Comparison of ENCODE assay signal across 33 cellular contexts in the genomic region with DNA sequence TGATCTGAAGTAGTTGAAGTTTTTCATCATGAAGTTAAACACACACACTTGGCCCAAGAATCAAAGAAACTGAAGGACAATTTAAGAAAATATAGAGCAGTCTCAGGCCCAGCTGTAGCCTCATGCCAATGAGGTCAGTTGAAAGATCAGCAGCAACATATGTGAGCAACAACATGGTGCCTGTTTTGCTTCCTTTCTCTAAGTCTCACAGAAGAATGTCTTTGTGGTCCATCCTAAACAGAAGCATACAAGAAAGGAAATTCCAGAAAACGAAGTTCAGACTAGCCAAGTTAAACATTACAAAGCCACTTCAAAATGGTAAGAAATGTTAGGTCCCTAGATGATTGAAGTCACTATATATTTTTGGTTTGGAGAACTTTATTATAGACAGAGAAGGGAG.
"Had no signal": no experiment of that assay in that cellular context is flagged by ENCODE, and none has a peak within 500 bp of the region (broad histone marks: within the 10 kb centered on the region; RNA-seq: fewer than 3 reads in every experiment).

No MANE protein-coding gene starts in this region.

- H3K4me1 ChIP-seq: adrenal gland, ascending aorta, esophagus muscularis mucosa had no signal

- H3K4me1 Mint-ChIP-seq: activated CD4-positive, alpha-beta T cell treated with anti-CD3 and anti-CD28 coated beads for 36 hours; activated CD4-positive, alpha-beta T cell treated with anti-CD3 and anti-CD28 coated beads, Interleukin-2, amount 10 ng/mL, durations not matched to agents 24 days and 14 days; activated CD8-positive, alpha-beta memory T cell treated with anti-CD3 and anti-CD28 coated beads, Interleukin-2, amount 10 ng/mL, durations not matched to agents 7 days and 5 days; activated naive CD4-positive, alpha-beta T cell treated with anti-CD3 and anti-CD28 coated beads, Interleukin-2, amount 50 U/mL, for 24 hours; activated naive CD8-positive, alpha-beta T cell treated with anti-CD3 and anti-CD28 coated beads for 36 hours; activated naive CD8-positive, alpha-beta T cell treated with anti-CD3 and anti-CD28 coated beads, Interleukin-2, amount 50 U/mL, for 24 hours; central memory CD8-positive, alpha-beta T cell had no signal

- H3K9me3 ChIP-seq: adrenal gland, ascending aorta, esophagus muscularis mucosa had no signal

- H3K36me3 Mint-ChIP-seq: activated CD4-positive, alpha-beta memory T cell treated with anti-CD3 and anti-CD28 coated beads for 36 hours; activated CD8-positive, alpha-beta memory T cell treated with anti-CD3 and anti-CD28 coated beads, Interleukin-2, amount 10 ng/mL, durations not matched to agents 7 days and 5 days; activated naive CD4-positive, alpha-beta T cell treated with anti-CD3 and anti-CD28 coated beads, Interleukin-2, amount 50 U/mL, for 24 hours; activated naive CD8-positive, alpha-beta T cell treated with anti-CD3 and anti-CD28 coated beads for 36 hours had no signal

- H3K27ac ChIP-seq: adrenal gland, ascending aorta, brain microvascular endothelial cell, esophagus muscularis mucosa had no signal

- H3K27ac Mint-ChIP-seq: activated CD4-positive, alpha-beta memory T cell treated with anti-CD3 and anti-CD28 coated beads for 36 hours; activated CD4-positive, alpha-beta T cell treated with anti-CD3 and anti-CD28 coated beads for 36 hours; activated CD4-positive, alpha-beta T cell treated with anti-CD3 and anti-CD28 coated beads, Interleukin-2, amount 10 ng/mL, durations not matched to agents 24 days and 14 days; activated CD8-positive, alpha-beta memory T cell treated with anti-CD3 and anti-CD28 coated beads, Interleukin-2, amount 10 ng/mL, durations not matched to agents 7 days and 5 days; activated CD8-positive, alpha-beta T cell treated with anti-CD3 and anti-CD28 coated beads, Interleukin-2, amount 10 ng/mL, durations not matched to agents 7 days and 5 days; activated naive CD4-positive, alpha-beta T cell treated with anti-CD3 and anti-CD28 coated beads for 36 hours; activated naive CD4-positive, alpha-beta T cell treated with anti-CD3 and anti-CD28 coated beads, Interleukin-2, amount 50 U/mL, for 24 hours; activated naive CD8-positive, alpha-beta T cell treated with anti-CD3 and anti-CD28 coated beads for 36 hours; activated naive CD8-positive, alpha-beta T cell treated with anti-CD3 and anti-CD28 coated beads, Interleukin-2, amount 50 U/mL, for 24 hours; activated T-helper 1 cell treated with anti-CD3 and anti-CD28 coated beads, Interleukin-12 subunit alpha, Interleukin-12 subunit beta, Interleukin-2, Interleukin-4 antibody, amounts not matched to agents 30 ng/mL and 10 ng/mL and 1 ng/mL, durations not matched to agents 14 hours and 24 hours and 36 hours; activated T-helper 2 cell treated with anti-CD3 and anti-CD28 coated beads, Interferon-gamma antibody, Interleukin-2, Interleukin-4, amounts not matched to agents 10 μg/mL and 5 μg/mL and 100 μg/mL, durations not matched to agents 14 hours and 24 hours and 36 hours had no signal

- ATAC-seq: activated CD4-positive, alpha-beta T cell treated with anti-CD3 and anti-CD28 coated beads for 36 hours; activated CD8-positive, alpha-beta memory T cell treated with anti-CD3 and anti-CD28 coated beads, Interleukin-2, amount 10 ng/mL, durations not matched to agents 7 days and 5 days; activated CD8-positive, alpha-beta T cell treated with anti-CD3 and anti-CD28 coated beads, Interleukin-2, amount 10 ng/mL, durations not matched to agents 7 days and 5 days; activated naive CD8-positive, alpha-beta T cell treated with anti-CD3 and anti-CD28 coated beads, Interleukin-2, amount 50 U/mL, for 24 hours had no signal

- H3K27me3 Mint-ChIP-seq: activated CD4-positive, alpha-beta memory T cell treated with anti-CD3 and anti-CD28 coated beads for 36 hours; activated CD4-positive, alpha-beta T cell treated with anti-CD3 and anti-CD28 coated beads for 36 hours; activated CD4-positive, alpha-beta T cell treated with anti-CD3 and anti-CD28 coated beads, Interleukin-2, amount 10 ng/mL, durations not matched to agents 24 days and 14 days; activated CD8-positive, alpha-beta memory T cell treated with anti-CD3 and anti-CD28 coated beads, Interleukin-2, amount 10 ng/mL, durations not matched to agents 7 days and 5 days; activated naive CD4-positive, alpha-beta T cell treated with anti-CD3 and anti-CD28 coated beads, Interleukin-2, amount 50 U/mL, for 24 hours; activated naive CD8-positive, alpha-beta T cell treated with anti-CD3 and anti-CD28 coated beads for 36 hours; activated naive CD8-positive, alpha-beta T cell treated with anti-CD3 and anti-CD28 coated beads, Interleukin-2, amount 50 U/mL, for 24 hours; central memory CD8-positive, alpha-beta T cell had no signal

- H3K4me3 Mint-ChIP-seq: activated CD4-positive, alpha-beta memory T cell treated with anti-CD3 and anti-CD28 coated beads for 36 hours; activated CD4-positive, alpha-beta T cell treated with anti-CD3 and anti-CD28 coated beads for 36 hours; activated CD4-positive, alpha-beta T cell treated with anti-CD3 and anti-CD28 coated beads, Interleukin-2, amount 10 ng/mL, durations not matched to agents 24 days and 14 days; activated CD8-positive, alpha-beta memory T cell treated with anti-CD3 and anti-CD28 coated beads, Interleukin-2, amount 10 ng/mL, durations not matched to agents 7 days and 5 days; activated CD8-positive, alpha-beta T cell treated with anti-CD3 and anti-CD28 coated beads, Interleukin-2, amount 10 ng/mL, durations not matched to agents 7 days and 5 days; activated naive CD4-positive, alpha-beta T cell treated with anti-CD3 and anti-CD28 coated beads for 36 hours; activated naive CD4-positive, alpha-beta T cell treated with anti-CD3 and anti-CD28 coated beads, Interleukin-2, amount 50 U/mL, for 24 hours; activated naive CD8-positive, alpha-beta T cell treated with anti-CD3 and anti-CD28 coated beads for 36 hours; activated naive CD8-positive, alpha-beta T cell treated with anti-CD3 and anti-CD28 coated beads, Interleukin-2, amount 50 U/mL, for 24 hours; activated T-helper 1 cell treated with anti-CD3 and anti-CD28 coated beads, Interleukin-12 subunit alpha, Interleukin-12 subunit beta, Interleukin-2, Interleukin-4 antibody, amounts not matched to agents 30 ng/mL and 10 ng/mL and 1 ng/mL, durations not matched to agents 14 hours and 24 hours and 36 hours; central memory CD8-positive, alpha-beta T cell had no signal

- H3K4me3 ChIP-seq: adrenal gland, ascending aorta, esophagus muscularis mucosa had no signal

- H3K36me3 ChIP-seq: adrenal gland, ascending aorta, brain microvascular endothelial cell, esophagus muscularis mucosa had no signal

- DNase-seq: activated CD4-positive, alpha-beta memory T cell treated with anti-CD3 and anti-CD28 coated beads for 36 hours; activated CD4-positive, alpha-beta T cell treated with anti-CD3 and anti-CD28 coated beads for 36 hours; activated CD4-positive, alpha-beta T cell treated with anti-CD3 and anti-CD28 coated beads, Interleukin-2, amount 10 ng/mL, durations not matched to agents 24 days and 14 days; activated CD4-positive, CD25-positive, alpha-beta regulatory T cell; activated CD4-positive, CD25-positive, alpha-beta regulatory T cell treated with anti-CD3 and anti-CD28 coated beads, Interleukin-2, amount 50 U/mL, for 72 hours; activated CD8-positive, alpha-beta memory T cell treated with anti-CD3 and anti-CD28 coated beads, Interleukin-2, amount 10 ng/mL, durations not matched to agents 7 days and 5 days; activated CD8-positive, alpha-beta memory T cell treated with anti-CD3 and anti-CD28 coated beads, Interleukin-2, amount 50 U/mL, for 4 hours; activated CD8-positive, alpha-beta T cell treated with anti-CD3 and anti-CD28 coated beads, Interleukin-2, amount 10 ng/mL, durations not matched to agents 7 days and 5 days; activated effector memory CD4-positive, alpha-beta T cell treated with anti-CD3 and anti-CD28 coated beads, Interleukin-2, amount 50 U/mL, for 16 hours; activated naive CD4-positive, alpha-beta T cell treated with anti-CD3 and anti-CD28 coated beads for 36 hours; activated naive CD8-positive, alpha-beta T cell treated with anti-CD3 and anti-CD28 coated beads for 36 hours; activated naive CD8-positive, alpha-beta T cell treated with anti-CD3 and anti-CD28 coated beads, Interleukin-2, amount 50 U/mL, for 24 hours; activated T-cell treated with anti-CD3 and anti-CD28 coated beads, Interleukin-2, amount 50 U/mL, for 1 hour; activated T-cell treated with anti-CD3 and anti-CD28 coated beads, Interleukin-2, amount 50 U/mL, for 48 hours; adrenal gland; amygdala; brain microvascular endothelial cell; cortex of kidney; dermis blood vessel endothelial cell; effector memory CD4-positive, alpha-beta T cell; erythroblast; foreskin fibroblast; head of caudate nucleus; T-helper 2 cell had no signal

- H3K27me3 ChIP-seq: adrenal gland, ascending aorta, brain microvascular endothelial cell, esophagus muscularis mucosa had no signal

- H3K9me3 Mint-ChIP-seq: activated CD4-positive, alpha-beta memory T cell treated with anti-CD3 and anti-CD28 coated beads for 36 hours; activated CD4-positive, alpha-beta T cell treated with anti-CD3 and anti-CD28 coated beads, Interleukin-2, amount 10 ng/mL, durations not matched to agents 24 days and 14 days; activated naive CD4-positive, alpha-beta T cell treated with anti-CD3 and anti-CD28 coated beads, Interleukin-2, amount 50 U/mL, for 24 hours; activated naive CD8-positive, alpha-beta T cell treated with anti-CD3 and anti-CD28 coated beads for 36 hours; activated T-helper 1 cell treated with anti-CD3 and anti-CD28 coated beads, Interleukin-12 subunit alpha, Interleukin-12 subunit beta, Interleukin-2, Interleukin-4 antibody, amounts not matched to agents 30 ng/mL and 10 ng/mL and 1 ng/mL, durations not matched to agents 14 hours and 24 hours and 36 hours had no signal

- FAIRE-seq: bronchial epithelial cell, colon, frontal cortex had no signal
